7 cellular contexts compared by ENCODE assay signal in genomic region chr19:11987405-11988231, GRCh38.
DNase-seq lines count a peak whose midpoint lies in the region; ATAC-seq lines count a peak whose summit lies in the region.

No MANE protein-coding gene starts in this region.

- ATAC-seq in GM18511 (IDR thresholded peaks at IDR 0.05; ENCODE audit: unreplicated experiment) (peak; percentile 83), HG03066 (IDR thresholded peaks at IDR 0.05; ENCODE audit: low read depth, unreplicated experiment) (peak; percentile 88)

- DNase-seq in NCI-H226 (peak; percentile 90), cerebellar cortex (ENCODE audit: low spot score) (peak; percentile 97), kidney glomerular epithelial cell (lab: John Stamatoyannopoulos, UW) (peak; percentile 83)
- peak; percentile 79 for DNase-seq in activated CD4-positive, CD25-positive, alpha-beta regulatory T cell treated with anti-CD3 and anti-CD28 coated beads, Interleukin-2, amount 50 U/mL, for 16 hours (ENCODE audit: low read depth, low spot score)
- peak; percentile 99 for DNase-seq in stimulated activated CD4-positive, alpha-beta T cell treated with anti-CD3 and anti-CD28 coated beads, Interleukin-15, amount 100 ng/mL, for 24 hours

Comparison
In these comparisons a context has a peak if more than half of its experiments do, and no peak if none do; other contexts are left out.
1. Peak in every context shown above with its lines: DNase-seq and ATAC-seq.